1 cellular context compared by ENCODE assay signal in the genomic region with DNA sequence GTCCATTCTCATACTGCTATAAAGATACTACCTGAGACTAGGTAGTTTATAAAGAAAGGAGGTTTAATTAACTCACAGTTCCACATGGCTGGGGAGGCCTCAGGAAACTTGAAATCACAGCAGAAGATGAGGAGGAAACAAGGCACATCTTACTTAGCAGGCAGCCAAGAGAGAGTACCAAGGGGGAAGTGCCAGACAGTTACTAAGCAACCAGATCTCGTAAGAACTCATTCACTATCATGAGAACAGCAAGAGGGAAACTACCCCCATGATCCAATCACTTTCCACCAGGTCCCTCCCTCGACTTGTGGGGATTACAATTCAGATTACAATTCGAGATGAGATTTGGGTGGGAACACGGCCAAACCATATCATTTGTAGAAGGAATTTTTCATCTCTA.
TF ChIP-seq lines count a peak whose summit lies in the region.

No MANE protein-coding gene starts in this region.

TF ChIP-seq in K562, 482 proteins besides CTCF, POLR2A, EP300 and RAD21 (continued from another document):
- peak; percentile 26; the same call in 1 of the 2 replicates for TF ChIP-seq RFX1 (IDR thresholded peaks at IDR 0.05)
